In genomic region chr3:53153914-53154434, GRCh38 we compare ENCODE assay signal across 7 cellular contexts.
"Had no signal": no experiment of that assay in that cellular context is flagged by ENCODE, and none has a peak within 500 bp of the region (broad histone marks: within the 10 kb centered on the region; RNA-seq: fewer than 3 reads in every experiment).

No MANE protein-coding gene starts in this region.

- ATAC-seq: pancreas; stimulated activated effector memory CD8-positive, alpha-beta T cell treated with anti-CD3 and anti-CD28 coated beads, Interleukin-12 subunit alpha, Interleukin-12 subunit beta, amount 100 ng/mL, for 72 hours had no signal

- H3K9me3 ChIP-seq: pancreas had no signal

- H3K4me3 ChIP-seq: dorsolateral prefrontal cortex, pancreas had no signal

- FAIRE-seq: bronchial epithelial cell, pancreas had no signal

- H3K36me3 ChIP-seq: pancreas had no signal

- H3K27me3 ChIP-seq: pancreas had no signal

- DNase-seq: activated CD4-positive, alpha-beta T cell treated with anti-CD3 and anti-CD28 coated beads, Interleukin-2, amount 50 U/mL, for 1 hour; activated naive CD4-positive, alpha-beta T cell treated with anti-CD3 and anti-CD28 coated beads, Interleukin-2, amount 50 U/mL, for 16 hours; dorsolateral prefrontal cortex; kidney glomerular epithelial cell had no signal
